1 cellular context compared by ENCODE assay signal in the genomic region with DNA sequence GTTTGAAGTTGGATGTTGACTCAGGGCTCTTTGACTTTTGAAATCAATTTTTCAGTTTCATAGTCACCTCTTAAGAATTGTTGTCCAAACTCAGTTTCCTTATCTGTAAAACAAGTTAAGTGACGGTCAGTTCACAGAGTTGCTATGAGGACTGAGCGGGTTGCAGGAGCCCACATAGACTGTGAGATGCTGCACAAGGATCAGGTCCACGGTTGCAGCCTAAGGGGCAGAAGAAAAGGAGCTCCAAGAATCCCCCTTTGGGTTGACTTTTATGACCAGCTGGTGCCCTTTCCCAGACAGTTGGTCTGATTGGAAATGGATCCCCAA.
TF ChIP-seq lines count a peak whose summit lies in the region.

No MANE protein-coding gene starts in this region.

TF ChIP-seq in IMR-90, 13 proteins besides CTCF, POLR2A, EP300 and RAD21:
- TF ChIP-seq, protein P1, sequence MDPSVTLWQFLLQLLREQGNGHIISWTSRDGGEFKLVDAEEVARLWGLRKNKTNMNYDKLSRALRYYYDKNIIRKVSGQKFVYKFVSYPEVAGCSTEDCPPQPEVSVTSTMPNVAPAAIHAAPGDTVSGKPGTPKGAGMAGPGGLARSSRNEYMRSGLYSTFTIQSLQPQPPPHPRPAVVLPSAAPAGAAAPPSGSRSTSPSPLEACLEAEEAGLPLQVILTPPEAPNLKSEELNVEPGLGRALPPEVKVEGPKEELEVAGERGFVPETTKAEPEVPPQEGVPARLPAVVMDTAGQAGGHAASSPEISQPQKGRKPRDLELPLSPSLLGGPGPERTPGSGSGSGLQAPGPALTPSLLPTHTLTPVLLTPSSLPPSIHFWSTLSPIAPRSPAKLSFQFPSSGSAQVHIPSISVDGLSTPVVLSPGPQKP (IDR thresholded peaks at IDR 0.05; ENCODE audit: borderline replicate concordance, low read depth, low read length): no peak
